1 cellular context compared by ENCODE assay signal in the genomic region with DNA sequence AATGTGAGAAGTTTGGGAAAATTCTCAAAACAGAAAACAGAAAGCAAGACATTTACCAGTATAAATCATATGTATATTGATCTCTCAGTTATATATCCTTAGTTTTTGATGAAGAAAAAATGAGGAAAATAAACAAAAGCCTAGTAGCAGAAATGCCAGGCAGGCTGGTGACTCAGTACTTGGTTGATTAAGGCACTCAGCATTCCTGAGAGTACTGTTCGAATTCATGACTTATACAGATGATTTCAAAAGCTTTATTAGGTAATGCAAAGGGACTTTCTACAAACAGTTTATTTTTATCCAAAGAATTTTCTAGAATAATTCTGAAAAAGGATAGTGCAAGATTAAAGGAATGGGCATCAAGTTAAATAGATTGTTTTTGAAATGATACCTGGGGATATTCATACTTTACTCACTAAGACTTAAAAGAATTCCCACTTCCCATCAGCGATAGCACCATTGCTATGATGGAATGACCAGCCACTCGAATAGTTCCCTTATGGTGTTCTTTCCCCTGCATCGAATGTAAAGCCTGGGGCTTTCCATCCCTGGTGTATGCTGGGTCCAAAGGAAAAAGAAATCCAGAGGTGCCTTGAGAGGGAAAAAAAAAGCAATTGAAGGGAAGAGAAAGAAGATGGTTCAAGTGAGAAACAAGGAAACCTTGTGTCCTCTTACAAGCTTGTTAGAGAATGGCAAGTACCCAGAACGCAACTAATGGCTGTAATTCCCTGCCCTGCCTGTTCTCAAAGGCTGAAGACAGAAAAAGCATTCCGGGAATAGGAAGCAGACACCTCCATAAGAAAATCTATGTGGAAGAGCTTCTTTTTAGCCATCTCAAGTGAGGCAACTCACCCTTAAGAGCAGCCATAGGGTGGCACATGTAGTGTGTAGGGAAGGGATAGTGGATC.
TF ChIP-seq lines count a peak whose summit lies in the region.

No MANE protein-coding gene starts in this region.

TF ChIP-seq in GM23338, 12 proteins besides CTCF, POLR2A, EP300 and RAD21 (continued from another document):
- TF ChIP-seq, protein P1, sequence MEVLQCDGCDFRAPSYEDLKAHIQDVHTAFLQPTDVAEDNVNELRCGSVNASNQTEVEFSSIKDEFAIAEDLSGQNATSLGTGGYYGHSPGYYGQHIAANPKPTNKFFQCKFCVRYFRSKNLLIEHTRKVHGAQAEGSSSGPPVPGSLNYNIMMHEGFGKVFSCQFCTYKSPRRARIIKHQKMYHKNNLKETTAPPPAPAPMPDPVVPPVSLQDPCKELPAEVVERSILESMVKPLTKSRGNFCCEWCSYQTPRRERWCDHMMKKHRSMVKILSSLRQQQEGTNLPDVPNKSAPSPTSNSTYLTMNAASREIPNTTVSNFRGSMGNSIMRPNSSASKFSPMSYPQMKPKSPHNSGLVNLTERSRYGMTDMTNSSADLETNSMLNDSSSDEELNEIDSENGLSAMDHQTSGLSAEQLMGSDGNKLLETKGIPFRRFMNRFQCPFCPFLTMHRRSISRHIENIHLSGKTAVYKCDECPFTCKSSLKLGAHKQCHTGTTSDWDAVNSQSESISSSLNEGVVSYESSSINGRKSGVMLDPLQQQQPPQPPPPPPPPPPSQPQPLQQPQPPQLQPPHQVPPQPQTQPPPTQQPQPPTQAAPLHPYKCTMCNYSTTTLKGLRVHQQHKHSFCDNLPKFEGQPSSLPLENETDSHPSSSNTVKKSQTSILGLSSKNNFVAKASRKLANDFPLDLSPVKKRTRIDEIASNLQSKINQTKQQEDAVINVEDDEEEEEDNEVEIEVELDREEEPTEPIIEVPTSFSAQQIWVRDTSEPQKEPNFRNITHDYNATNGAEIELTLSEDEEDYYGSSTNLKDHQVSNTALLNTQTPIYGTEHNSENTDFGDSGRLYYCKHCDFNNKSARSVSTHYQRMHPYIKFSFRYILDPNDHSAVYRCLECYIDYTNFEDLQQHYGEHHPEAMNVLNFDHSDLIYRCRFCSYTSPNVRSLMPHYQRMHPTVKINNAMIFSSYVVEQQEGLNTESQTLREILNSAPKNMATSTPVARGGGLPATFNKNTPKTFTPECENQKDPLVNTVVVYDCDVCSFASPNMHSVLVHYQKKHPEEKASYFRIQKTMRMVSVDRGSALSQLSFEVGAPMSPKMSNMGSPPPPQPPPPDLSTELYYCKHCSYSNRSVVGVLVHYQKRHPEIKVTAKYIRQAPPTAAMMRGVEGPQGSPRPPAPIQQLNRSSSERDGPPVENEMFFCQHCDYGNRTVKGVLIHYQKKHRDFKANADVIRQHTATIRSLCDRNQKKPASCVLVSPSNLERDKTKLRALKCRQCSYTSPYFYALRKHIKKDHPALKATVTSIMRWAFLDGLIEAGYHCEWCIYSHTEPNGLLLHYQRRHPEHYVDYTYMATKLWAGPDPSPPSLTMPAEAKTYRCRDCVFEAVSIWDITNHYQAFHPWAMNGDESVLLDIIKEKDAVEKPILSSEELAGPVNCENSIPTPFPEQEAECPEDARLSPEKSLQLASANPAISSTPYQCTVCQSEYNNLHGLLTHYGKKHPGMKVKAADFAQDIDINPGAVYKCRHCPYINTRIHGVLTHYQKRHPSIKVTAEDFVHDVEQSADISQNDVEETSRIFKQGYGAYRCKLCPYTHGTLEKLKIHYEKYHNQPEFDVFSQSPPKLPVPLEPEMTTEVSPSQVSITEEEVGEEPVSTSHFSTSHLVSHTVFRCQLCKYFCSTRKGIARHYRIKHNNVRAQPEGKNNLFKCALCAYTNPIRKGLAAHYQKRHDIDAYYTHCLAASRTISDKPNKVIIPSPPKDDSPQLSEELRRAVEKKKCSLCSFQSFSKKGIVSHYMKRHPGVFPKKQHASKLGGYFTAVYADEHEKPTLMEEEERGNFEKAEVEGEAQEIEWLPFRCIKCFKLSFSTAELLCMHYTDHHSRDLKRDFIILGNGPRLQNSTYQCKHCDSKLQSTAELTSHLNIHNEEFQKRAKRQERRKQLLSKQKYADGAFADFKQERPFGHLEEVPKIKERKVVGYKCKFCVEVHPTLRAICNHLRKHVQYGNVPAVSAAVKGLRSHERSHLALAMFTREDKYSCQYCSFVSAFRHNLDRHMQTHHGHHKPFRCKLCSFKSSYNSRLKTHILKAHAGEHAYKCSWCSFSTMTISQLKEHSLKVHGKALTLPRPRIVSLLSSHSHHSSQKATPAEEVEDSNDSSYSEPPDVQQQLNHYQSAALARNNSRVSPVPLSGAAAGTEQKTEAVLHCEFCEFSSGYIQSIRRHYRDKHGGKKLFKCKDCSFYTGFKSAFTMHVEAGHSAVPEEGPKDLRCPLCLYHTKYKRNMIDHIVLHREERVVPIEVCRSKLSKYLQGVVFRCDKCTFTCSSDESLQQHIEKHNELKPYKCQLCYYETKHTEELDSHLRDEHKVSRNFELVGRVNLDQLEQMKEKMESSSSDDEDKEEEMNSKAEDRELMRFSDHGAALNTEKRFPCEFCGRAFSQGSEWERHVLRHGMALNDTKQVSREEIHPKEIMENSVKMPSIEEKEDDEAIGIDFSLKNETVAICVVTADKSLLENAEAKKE (CRISPR knock-in tag; IDR thresholded peaks at IDR 0.05) = no peak
- TF ChIP-seq POLR2AphosphoS5 (IDR thresholded peaks at IDR 0.05; ENCODE audit: low read depth) (no peak), CREB1 (CRISPR knock-in tag; IDR thresholded peaks at IDR 0.05; ENCODE audit: low read depth) (no peak), NANOG (IDR thresholded peaks at IDR 0.05; ENCODE audit: borderline replicate concordance) (no peak), ZNF114 (CRISPR knock-in tag; IDR thresholded peaks at IDR 0.05) (no peak), EZH2 (IDR thresholded peaks at IDR 0.05; ENCODE audit: low read depth, unreplicated experiment) (no peak)
- TF ChIP-seq, protein P2, sequence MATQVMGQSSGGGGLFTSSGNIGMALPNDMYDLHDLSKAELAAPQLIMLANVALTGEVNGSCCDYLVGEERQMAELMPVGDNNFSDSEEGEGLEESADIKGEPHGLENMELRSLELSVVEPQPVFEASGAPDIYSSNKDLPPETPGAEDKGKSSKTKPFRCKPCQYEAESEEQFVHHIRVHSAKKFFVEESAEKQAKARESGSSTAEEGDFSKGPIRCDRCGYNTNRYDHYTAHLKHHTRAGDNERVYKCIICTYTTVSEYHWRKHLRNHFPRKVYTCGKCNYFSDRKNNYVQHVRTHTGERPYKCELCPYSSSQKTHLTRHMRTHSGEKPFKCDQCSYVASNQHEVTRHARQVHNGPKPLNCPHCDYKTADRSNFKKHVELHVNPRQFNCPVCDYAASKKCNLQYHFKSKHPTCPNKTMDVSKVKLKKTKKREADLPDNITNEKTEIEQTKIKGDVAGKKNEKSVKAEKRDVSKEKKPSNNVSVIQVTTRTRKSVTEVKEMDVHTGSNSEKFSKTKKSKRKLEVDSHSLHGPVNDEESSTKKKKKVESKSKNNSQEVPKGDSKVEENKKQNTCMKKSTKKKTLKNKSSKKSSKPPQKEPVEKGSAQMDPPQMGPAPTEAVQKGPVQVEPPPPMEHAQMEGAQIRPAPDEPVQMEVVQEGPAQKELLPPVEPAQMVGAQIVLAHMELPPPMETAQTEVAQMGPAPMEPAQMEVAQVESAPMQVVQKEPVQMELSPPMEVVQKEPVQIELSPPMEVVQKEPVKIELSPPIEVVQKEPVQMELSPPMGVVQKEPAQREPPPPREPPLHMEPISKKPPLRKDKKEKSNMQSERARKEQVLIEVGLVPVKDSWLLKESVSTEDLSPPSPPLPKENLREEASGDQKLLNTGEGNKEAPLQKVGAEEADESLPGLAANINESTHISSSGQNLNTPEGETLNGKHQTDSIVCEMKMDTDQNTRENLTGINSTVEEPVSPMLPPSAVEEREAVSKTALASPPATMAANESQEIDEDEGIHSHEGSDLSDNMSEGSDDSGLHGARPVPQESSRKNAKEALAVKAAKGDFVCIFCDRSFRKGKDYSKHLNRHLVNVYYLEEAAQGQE (IDR thresholded peaks at IDR 0.05; ENCODE audit: unreplicated experiment) = no peak
